Comparison of ENCODE assay signal across 3 cellular contexts in the genomic region with DNA sequence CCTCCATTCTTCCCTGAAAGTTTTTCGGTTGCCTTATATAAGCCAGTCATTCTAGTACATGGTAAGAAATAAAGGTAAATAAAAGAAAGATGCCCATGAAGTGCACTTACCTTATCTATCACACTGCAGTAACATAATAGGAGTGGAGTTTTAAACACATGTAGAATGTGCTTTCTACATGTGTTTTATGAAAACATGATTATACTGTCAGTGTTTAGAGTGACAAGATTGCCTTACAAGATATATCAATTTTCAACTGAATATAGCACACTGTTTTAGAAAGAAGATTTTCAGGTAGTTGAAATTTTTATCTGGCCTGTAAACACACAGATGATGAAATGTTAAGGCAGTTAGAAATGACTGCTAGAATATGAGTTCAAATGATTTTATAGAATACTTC.
"Had no signal": no experiment of that assay in that cellular context is flagged by ENCODE, and none has a peak within 500 bp of the region (broad histone marks: within the 10 kb centered on the region; RNA-seq: fewer than 3 reads in every experiment).

No MANE protein-coding gene starts in this region.

- DNase-seq: GDM1, GF-D8 had no signal

- H3K4me3 ChIP-seq: GM12878 had no signal
